ENCODE assay signal across 7 cellular contexts in the genomic region with DNA sequence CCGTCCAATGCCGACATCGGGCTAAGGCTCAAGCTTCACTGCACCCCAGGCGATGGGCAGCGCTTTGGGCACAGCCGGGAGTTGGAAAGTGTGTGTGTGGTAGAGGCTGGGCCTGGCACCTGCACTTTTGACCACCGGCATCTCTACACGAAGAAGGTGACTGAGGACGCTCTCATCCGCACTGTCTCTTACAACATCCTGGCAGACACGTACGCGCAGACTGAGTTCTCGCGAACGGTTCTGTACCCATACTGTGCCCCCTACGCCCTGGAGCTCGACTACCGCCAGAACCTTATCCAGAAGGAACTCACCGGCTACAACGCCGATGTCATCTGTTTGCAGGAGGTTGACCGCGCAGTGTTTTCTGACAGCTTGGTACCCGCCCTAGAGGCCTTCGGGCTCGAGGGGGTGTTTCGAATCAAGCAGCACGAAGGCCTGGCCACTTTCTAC. TPM values are rescaled to one million over a fixed set of nuclear protein-coding genes. Genes with fewer than 3 reads are reported as not detected.
A peak's percentile ranks its signal among the peaks of the same experiment; 100 is the strongest.
DNase-seq lines count a peak whose midpoint lies in the region; ATAC-seq and TF ChIP-seq lines count a peak whose summit lies in the region.

No MANE protein-coding gene starts in this region.

- H3K27ac ChIP-seq in HUES48 (ENCODE audit: low read depth, low read length) (no peak overlapping the region), muscle layer of colon (ENCODE audit: low read depth, low read length) (peak overlapping the region; percentile 97), thoracic aorta (peak overlapping the region in 1 of 2 donors; percentile 89)

- H3K27me3 ChIP-seq in HUES48 (ENCODE audit: control insufficient read depth, insufficient read depth, low read length) (no peaks in the 10 kb centered on the region), muscle layer of colon (ENCODE audit: control insufficient read depth in 1 of 2, insufficient read depth in 2 of 2, low read length in 2 of 2) (no peaks in the 10 kb centered on the region), thoracic aorta (replicated peaks; ENCODE audit: insufficient read depth) (no peaks in the 10 kb centered on the region)

- no peak for ATAC-seq in thoracic aorta (ENCODE audit: insufficient number of reproducible peaks, low FRiP score, low read depth)

- peak; percentile 27 for TF ChIP-seq POLR2A in GM18526 (IDR thresholded peaks at IDR 0.05; ENCODE audit: extremely low read depth, insufficient read length)

- H3K4me3 ChIP-seq in HUES48 (ENCODE audit: low read depth, low read length): peak overlapping the region; percentile 96
- peak overlapping the region; percentile 87 to 100 for H3K4me3 ChIP-seq in muscle layer of colon (ENCODE audit: low read depth in 1 of 2, low read length in 2 of 2)
- H3K4me3 ChIP-seq in thoracic aorta: peak overlapping the region; percentile 78

- peak; percentile 17 for DNase-seq in activated CD4-positive, alpha-beta T cell treated with anti-CD3 and anti-CD28 coated beads for 1 hour
- DNase-seq in effector CD4-positive, alpha-beta T cell: peak; percentile 16
- DNase-seq in thoracic aorta (ENCODE audit: low spot score) (no peak), NCI-H2081 treated with DMSO at 0.1 percent for 48 hours (lab: John Stamatoyannopoulos, UW) (no peak)

- H3K9me3 ChIP-seq in HUES48 (ENCODE audit: control insufficient read depth, insufficient read depth, low read length) (no peaks in the 10 kb centered on the region), muscle layer of colon (ENCODE audit: low read length) (no peaks in the 10 kb centered on the region), thoracic aorta (no peaks in the 10 kb centered on the region)

- H3K4me1 ChIP-seq in HUES48 (ENCODE audit: control insufficient read depth, insufficient read depth, low read length): peaks cover 9% of the 10 kb centered on the region; the same call in 1 of the 2 replicates
- H3K4me1 ChIP-seq in muscle layer of colon (ENCODE audit: insufficient read depth, low read length): peaks cover 26% of the 10 kb centered on the region
- H3K4me1 ChIP-seq in thoracic aorta (ENCODE audit: control insufficient read depth in 1 of 2, low read depth in 2 of 2): peaks cover 24 to 31% of the 10 kb centered on the region in 2 donors

- H3K36me3 ChIP-seq in HUES48 (ENCODE audit: control insufficient read depth, insufficient read depth, low read length) (peaks cover 20% of the 10 kb centered on the region), muscle layer of colon (ENCODE audit: insufficient read depth, low read length) (peaks cover 8% of the 10 kb centered on the region), thoracic aorta (no peaks in the 10 kb centered on the region)

- TF ChIP-seq CTCF in thoracic aorta (IDR thresholded peaks at IDR 0.05): no peak

- H3K9ac ChIP-seq in HUES48 (ENCODE audit: low read depth, low read length) (peak overlapping the region; percentile 81; the same call in 1 of the 2 replicates), muscle layer of colon (ENCODE audit: low read length) (peak overlapping the region; percentile 92)

RNA-seq across cellular contexts. Expression of gene PDE12, which starts 1.0 kb away (rescaled TPM):
- total RNA-seq in thoracic aorta: 10 to 100 TPM; 20.6 to 38.7 TPM

RNA-seq across cellular contexts. Expression of gene DNAH12, which starts 13.0 kb away (rescaled TPM):
- under 1 TPM; 0.14 to 0.95 TPM for total RNA-seq in thoracic aorta

RNA-seq across cellular contexts. Expression of gene ARF4, which starts 40.0 kb away (rescaled TPM):
- total RNA-seq in thoracic aorta: 100 to 1,000 TPM; 136 to 139 TPM

Comparison
In these comparisons a context has a peak if more than half of its experiments do, and no peak if none do; other contexts are left out.
1. DNase-seq: peak in activated CD4-positive, alpha-beta T cell treated with anti-CD3 and anti-CD28 coated beads for 1 hour (single experiment) and effector CD4-positive, alpha-beta T cell (single experiment); none in thoracic aorta (single experiment) and NCI-H2081 treated with DMSO at 0.1 percent for 48 hours (single experiment).
2. Peak in every context shown above with its lines, with median percentiles within 50 percentile points of each other: H3K4me3 ChIP-seq.